ENCODE assay signal across 33 cellular contexts in the genomic region with DNA sequence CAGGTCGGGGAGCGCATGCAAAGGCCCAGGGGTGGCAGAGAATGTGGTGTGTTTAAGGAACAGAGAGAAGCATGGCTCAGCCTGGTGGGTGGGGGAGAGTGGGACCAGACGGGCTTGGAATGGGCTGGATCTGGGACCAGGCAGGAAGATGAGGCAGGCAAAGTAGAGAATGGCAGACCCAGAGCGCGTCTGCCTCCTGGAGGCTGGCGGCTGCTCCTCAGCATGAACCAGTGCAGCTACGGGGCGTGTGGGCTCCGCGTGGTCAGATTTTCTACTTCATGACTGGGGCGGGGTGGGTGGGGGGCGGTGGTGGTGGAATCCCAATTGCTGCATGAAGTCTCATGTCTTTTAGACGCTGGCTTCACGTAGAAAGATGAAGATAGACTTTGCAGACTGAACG.
"Had no signal": no experiment of that assay in that cellular context is flagged by ENCODE, and none has a peak within 500 bp of the region (broad histone marks: within the 10 kb centered on the region; RNA-seq: fewer than 3 reads in every experiment).

No MANE protein-coding gene starts in this region.

- H2AFZ ChIP-seq: parathyroid adenoma had no signal

- H3K9me3 ChIP-seq: adrenal gland, esophagus squamous epithelium, thyroid gland had no signal

- H3K27ac Mint-ChIP-seq: activated naive CD8-positive, alpha-beta T cell treated with anti-CD3 and anti-CD28 coated beads for 36 hours; mesothelial cell of epicardium; naive B cell; nephron progenitor cell; stimulated activated memory B cell treated with anti-CD40 and anti-IgM and Interleukin-4, amounts not matched to agents 10 μg/mL and 1 μg/mL and 100 μg/mL, for 72 hours; stimulated activated naive CD8-positive, alpha-beta T cell treated with anti-CD3 and anti-CD28 coated beads, Interleukin-15, amount 100 ng/mL, for 72 hours had no signal

- H3K79me2 ChIP-seq: parathyroid adenoma had no signal

- H3K4me1 Mint-ChIP-seq: activated naive CD8-positive, alpha-beta T cell treated with anti-CD3 and anti-CD28 coated beads for 36 hours; brain; naive B cell; stimulated activated memory B cell treated with anti-CD40 and anti-IgM and Interleukin-4, amounts not matched to agents 10 μg/mL and 1 μg/mL and 100 μg/mL, for 72 hours; stimulated activated naive CD8-positive, alpha-beta T cell treated with anti-CD3 and anti-CD28 coated beads, Interleukin-15, amount 100 ng/mL, for 72 hours had no signal

- H3K4me3 ChIP-seq: adrenal gland, coronary artery, dorsolateral prefrontal cortex, heart right ventricle, right atrium auricular region, smooth muscle cell, thyroid gland had no signal

- H3K27ac ChIP-seq: adrenal gland, coronary artery, dorsolateral prefrontal cortex, heart right ventricle, parathyroid adenoma, right atrium auricular region, thyroid gland, VCaP had no signal

- H3K9ac ChIP-seq: parathyroid adenoma had no signal

- H3K4me1 ChIP-seq: adrenal gland, heart right ventricle, parathyroid adenoma, right atrium auricular region, thyroid gland had no signal

- H3K36me3 ChIP-seq: adrenal gland, esophagus squamous epithelium, heart right ventricle, right atrium auricular region, thyroid gland had no signal

- DNase-seq: activated CD4-positive, alpha-beta T cell treated with anti-CD3 and anti-CD28 coated beads for 48 hours; activated CD4-positive, alpha-beta T cell treated with anti-CD3 and anti-CD28 coated beads, Interleukin-2, amount 50 U/mL, for 48 hours; activated CD8-positive, alpha-beta memory T cell treated with anti-CD3 and anti-CD28 coated beads for 24 hours; activated effector memory CD4-positive, alpha-beta T cell treated with Interleukin-2 at 50 U/mL for 16 hours; activated naive CD4-positive, alpha-beta T cell treated with Interleukin-2 at 50 U/mL for 16 hours; activated naive CD8-positive, alpha-beta T cell treated with anti-CD3 and anti-CD28 coated beads for 36 hours; adrenal gland; aorta; dorsolateral prefrontal cortex; effector memory CD4-positive, alpha-beta T cell; esophagus squamous epithelium; heart right ventricle; islet precursor cell; left colon; naive B cell; nephron progenitor cell; occipital lobe; stimulated activated CD4-positive, alpha-beta T cell treated with anti-CD3 and anti-CD28 coated beads, Interleukin-1b, Interleukin-23, amount 100 ng/mL, for 48 hours; stimulated activated CD4-positive, alpha-beta T cell treated with anti-CD3 and anti-CD28 coated beads, Interleukin-4, amount 100 ng/mL, for 4 hours; stimulated activated CD8-positive, alpha-beta memory T cell treated with anti-CD3 and anti-CD28 coated beads, Interleukin-4, amount 100 ng/mL, for 48 hours; stimulated activated naive CD8-positive, alpha-beta T cell treated with anti-CD3 and anti-CD28 coated beads, Interleukin-15, amount 100 ng/mL, for 72 hours; substantia nigra; T-helper 9 cell; thyroid gland had no signal

- ATAC-seq: activated CD4-positive, CD25-positive, alpha-beta regulatory T cell treated with anti-CD3 and anti-CD28 coated beads, Interleukin-2, amount 50 U/mL, for 24 hours; left colon; stimulated activated memory B cell treated with anti-CD40 and anti-IgM and Interleukin-4, amounts not matched to agents 10 μg/mL and 1 μg/mL and 100 μg/mL, for 72 hours; stimulated activated naive CD8-positive, alpha-beta T cell treated with anti-CD3 and anti-CD28 coated beads, Interleukin-15, amount 100 ng/mL, for 72 hours had no signal

- H3K27me3 ChIP-seq: right atrium auricular region, thyroid gland had no signal

- H3K4me2 ChIP-seq: smooth muscle cell had no signal

- H3K36me3 Mint-ChIP-seq: activated naive CD8-positive, alpha-beta T cell treated with anti-CD3 and anti-CD28 coated beads for 36 hours; brain; mesothelial cell of epicardium; stimulated activated memory B cell treated with anti-CD40 and anti-IgM and Interleukin-4, amounts not matched to agents 10 μg/mL and 1 μg/mL and 100 μg/mL, for 72 hours had no signal

- H3K27me3 Mint-ChIP-seq: activated naive CD8-positive, alpha-beta T cell treated with anti-CD3 and anti-CD28 coated beads for 36 hours; stimulated activated memory B cell treated with anti-CD40 and anti-IgM and Interleukin-4, amounts not matched to agents 10 μg/mL and 1 μg/mL and 100 μg/mL, for 72 hours; stimulated activated naive CD8-positive, alpha-beta T cell treated with anti-CD3 and anti-CD28 coated beads, Interleukin-15, amount 100 ng/mL, for 72 hours had no signal

- H3K4me3 Mint-ChIP-seq: activated naive CD8-positive, alpha-beta T cell treated with anti-CD3 and anti-CD28 coated beads for 36 hours; brain; mesothelial cell of epicardium; naive B cell; nephron progenitor cell; stimulated activated memory B cell treated with anti-CD40 and anti-IgM and Interleukin-4, amounts not matched to agents 10 μg/mL and 1 μg/mL and 100 μg/mL, for 72 hours; stimulated activated naive CD8-positive, alpha-beta T cell treated with anti-CD3 and anti-CD28 coated beads, Interleukin-15, amount 100 ng/mL, for 72 hours had no signal
